In the genomic region with DNA sequence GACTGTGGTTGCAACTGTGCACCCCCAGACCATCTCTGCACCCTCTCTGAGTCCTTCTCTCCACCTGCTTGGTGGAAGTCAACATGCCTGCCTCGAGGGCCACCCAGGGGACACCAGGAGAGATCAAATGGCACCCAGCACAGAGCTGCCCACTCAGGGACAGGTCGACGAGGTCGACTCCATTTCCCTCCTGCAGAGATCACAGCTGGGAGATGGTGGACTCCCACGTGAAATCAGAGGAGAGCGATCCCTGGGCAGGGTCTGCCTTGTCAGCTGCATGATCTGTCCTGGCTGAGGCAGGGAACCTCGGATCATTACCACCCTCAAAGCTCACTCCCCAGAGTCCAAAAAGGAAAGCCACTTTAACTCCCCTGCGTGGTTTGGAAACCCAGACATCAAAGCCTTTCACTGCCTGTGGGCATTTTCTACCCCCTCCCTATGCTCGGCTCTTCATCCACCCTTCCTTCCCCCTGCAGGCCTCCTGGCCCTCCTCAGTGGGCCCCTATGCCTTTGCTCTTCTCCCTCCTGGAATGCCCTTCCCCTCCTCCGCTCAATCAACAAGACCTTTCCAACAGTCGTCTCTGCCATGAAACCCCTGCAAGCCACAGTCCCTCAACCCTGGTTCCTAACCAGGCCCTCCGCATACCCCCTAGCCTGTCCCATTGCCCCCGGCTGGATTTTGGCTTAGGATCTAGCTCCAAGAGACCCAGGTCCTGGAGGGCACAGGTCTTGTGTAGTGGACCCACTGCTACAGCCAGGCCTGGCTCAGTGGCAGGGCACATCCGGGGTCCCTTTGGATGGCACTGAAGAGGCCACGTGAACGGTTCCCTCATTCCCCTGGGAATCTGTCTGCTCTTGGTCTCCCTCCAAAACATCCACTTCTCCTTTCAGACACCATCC, we compare ENCODE assay signal across 18 cellular contexts.
"Had no signal": no experiment of that assay in that cellular context is flagged by ENCODE, and none has a peak within 500 bp of the region (broad histone marks: within the 10 kb centered on the region; RNA-seq: fewer than 3 reads in every experiment).

No MANE protein-coding gene starts in this region.

- H3K36me3 Mint-ChIP-seq: activated naive CD8-positive, alpha-beta T cell; brain had no signal

- H3K4me3 ChIP-seq: coronary artery, lower lobe of right lung, stomach, thoracic aorta had no signal

- H3K4me3 Mint-ChIP-seq: activated CD4-positive, alpha-beta T cell treated with anti-CD3 and anti-CD28 coated beads, Interleukin-2, amount 10 ng/mL, durations not matched to agents 24 days and 14 days; activated naive CD8-positive, alpha-beta T cell; activated T-cell treated with anti-CD3 and anti-CD28 coated beads, Interleukin-2, amount 50 U/mL, for 72 hours; brain; nephron had no signal

- H3K9me3 ChIP-seq: lower lobe of right lung, stomach, thoracic aorta had no signal

- H3K27me3 Mint-ChIP-seq: activated naive CD8-positive, alpha-beta T cell had no signal

- H3K4me1 ChIP-seq: foreskin keratinocyte, lower lobe of right lung, stomach had no signal

- H3K36me3 ChIP-seq: lower lobe of right lung, stomach, thoracic aorta had no signal

- H3K27ac ChIP-seq: coronary artery, foreskin keratinocyte, lower lobe of right lung, stomach, thoracic aorta had no signal

- H3K27me3 ChIP-seq: foreskin keratinocyte had no signal

- DNase-seq: activated CD4-positive, alpha-beta T cell treated with anti-CD3 and anti-CD28 coated beads, Interleukin-2, amount 10 ng/mL, durations not matched to agents 24 days and 14 days; activated CD4-positive, CD25-positive, alpha-beta regulatory T cell; activated CD8-positive, alpha-beta memory T cell treated with anti-CD3 and anti-CD28 coated beads, Interleukin-2, amount 50 U/mL, for 48 hours; activated gamma-delta T cell treated with Interleukin-2 at 50 U/mL for 16 hours; activated T-cell treated with anti-CD3 and anti-CD28 coated beads, Interleukin-2, amount 50 U/mL, for 72 hours; amniotic stem cell; central memory CD4-positive, alpha-beta T cell; effector CD4-positive, alpha-beta T cell; foreskin keratinocyte; lower lobe of right lung; stimulated activated CD4-positive, alpha-beta T cell treated with anti-CD3 and anti-CD28 coated beads, Interleukin-1b, Interleukin-23, amount 100 ng/mL, for 48 hours; stomach; T-helper 2 cell had no signal

- H3K4me1 Mint-ChIP-seq: activated CD4-positive, alpha-beta T cell treated with anti-CD3 and anti-CD28 coated beads, Interleukin-2, amount 10 ng/mL, durations not matched to agents 24 days and 14 days had no signal

- H3K27ac Mint-ChIP-seq: activated CD4-positive, alpha-beta T cell treated with anti-CD3 and anti-CD28 coated beads, Interleukin-2, amount 10 ng/mL, durations not matched to agents 24 days and 14 days; activated naive CD8-positive, alpha-beta T cell; activated T-cell treated with anti-CD3 and anti-CD28 coated beads, Interleukin-2, amount 50 U/mL, for 72 hours; brain; nephron had no signal

- H3K9me3 Mint-ChIP-seq: activated CD4-positive, alpha-beta T cell treated with anti-CD3 and anti-CD28 coated beads, Interleukin-2, amount 10 ng/mL, durations not matched to agents 24 days and 14 days; activated T-cell treated with anti-CD3 and anti-CD28 coated beads, Interleukin-2, amount 50 U/mL, for 72 hours; brain had no signal
